18 cellular contexts compared by ENCODE assay signal in genomic region chr3:108897883-108898282, GRCh38. TPM values are rescaled to one million over a fixed set of nuclear protein-coding genes. Genes with fewer than 3 reads are reported as not detected.
DNase-seq lines count a peak whose midpoint lies in the region; ATAC-seq and TF ChIP-seq lines count a peak whose summit lies in the region.
"Had no signal": no experiment of that assay in that cellular context is flagged by ENCODE, and none has a peak within 500 bp of the region (broad histone marks: within the 10 kb centered on the region; RNA-seq: fewer than 3 reads in every experiment).

No MANE protein-coding gene starts in this region.

- no peak overlapping the region for H2AK5ac ChIP-seq in neuronal stem cell (ENCODE audit: low read depth, low read length)

- ATAC-seq in GM18502 (IDR thresholded peaks at IDR 0.05; ENCODE audit: poor library complexity, unreplicated experiment) (peak; percentile 84), GM19035 (IDR thresholded peaks at IDR 0.05; ENCODE audit: unreplicated experiment) (peak; percentile 64), HG02763 (IDR thresholded peaks at IDR 0.05; ENCODE audit: unreplicated experiment) (peak; percentile 58)
- peak; percentile 52 for ATAC-seq in activated CD8-positive, alpha-beta T cell treated with anti-CD3 and anti-CD28 coated beads for 36 hours
- ATAC-seq: mucosa of descending colon had no signal

- no CpG with 5 or more reads among the region's 3 CpGs for WGBS in neuronal stem cell (ENCODE audit: extremely low coverage in 2 of 2, insufficient read length in 2 of 2, insufficient replicate concordance in 1 of 2), 2 donors

- H3K14ac ChIP-seq in neuronal stem cell (ENCODE audit: low read length), result no peak overlapping the region

- no peak overlapping the region for H3K23ac ChIP-seq in neuronal stem cell (ENCODE audit: low read depth, low read length, poor library complexity)

- H3K4ac ChIP-seq in neuronal stem cell (ENCODE audit: low read length), result no peak overlapping the region

- H4K8ac ChIP-seq in neuronal stem cell (ENCODE audit: low read depth, low read length), result no peak overlapping the region

- intact Hi-C loops in activated CD8-positive, alpha-beta T cell treated with anti-CD3 and anti-CD28 coated beads for 36 hours (cut with micrococcal nuclease), result no loop called here
- intact Hi-C loops in ascending aorta (cut with DNase I), result no loop called here

- H3K9ac ChIP-seq in neuronal stem cell (ENCODE audit: low read depth, low read length, poor library complexity), result no peak overlapping the region
- H3K9ac ChIP-seq: BLaER1 had no signal

- H4K91ac ChIP-seq in neuronal stem cell (ENCODE audit: low read depth, low read length, poor library complexity), result no peak overlapping the region

- H3K4me1 ChIP-seq in neuronal stem cell (ENCODE audit: control insufficient read depth in 2 of 2, insufficient read depth in 1 of 2, low read depth in 1 of 2, low read length in 2 of 2) (no peaks in the 10 kb centered on the region), ascending aorta (no peaks in the 10 kb centered on the region)
- no peaks in the 10 kb centered on the region for H3K4me1 ChIP-seq in CD8-positive, alpha-beta memory T cell (ENCODE audit: insufficient read depth, low read length)
- H3K4me1 ChIP-seq: BLaER1 had no signal

- H2BK15ac ChIP-seq in neuronal stem cell (ENCODE audit: low read length), result no peak overlapping the region

- H3K27me3 ChIP-seq in neuronal stem cell (ENCODE audit: control insufficient read depth in 3 of 3, insufficient read depth in 3 of 3, low read depth in 1 of 3, low read length in 3 of 3) (no peaks in the 10 kb centered on the region), ascending aorta (no peaks in the 10 kb centered on the region)
- no peaks in the 10 kb centered on the region for H3K27me3 ChIP-seq in CD8-positive, alpha-beta memory T cell (ENCODE audit: insufficient read depth, low read length, poor library complexity, severe bottlenecking)
- H3K27me3 ChIP-seq: BLaER1 had no signal

- H2BK12ac ChIP-seq in neuronal stem cell (ENCODE audit: low read length), result no peak overlapping the region

- peaks cover 38% of the 10 kb centered on the region for H3K4me1 Mint-ChIP-seq in activated CD8-positive, alpha-beta T cell treated with anti-CD3 and anti-CD28 coated beads for 36 hours (ENCODE audit: low read depth)
- peaks cover 6 to 13% (median 11%) of the 10 kb centered on the region in 3 donors for H3K4me1 Mint-ChIP-seq in CD8-positive, alpha-beta memory T cell
- H3K4me1 Mint-ChIP-seq: endodermal cell had no signal

- no peak overlapping the region for H3K4me3 Mint-ChIP-seq in activated CD8-positive, alpha-beta T cell treated with anti-CD3 and anti-CD28 coated beads for 36 hours
- no peak overlapping the region for H3K4me3 Mint-ChIP-seq in CD8-positive, alpha-beta memory T cell
- H3K4me3 Mint-ChIP-seq: endodermal cell had no signal

- H3K18ac ChIP-seq in neuronal stem cell (ENCODE audit: low read length), result no peak overlapping the region

- no peak overlapping the region for H3K4me2 ChIP-seq in neuronal stem cell (ENCODE audit: insufficient read depth, low read length, poor library complexity, severe bottlenecking)
- H3K4me2 ChIP-seq: BLaER1 had no signal

- H3K9me3 ChIP-seq in neuronal stem cell (replicated peaks in 1 of 2; ENCODE audit: control insufficient read depth in 2 of 2, insufficient read depth in 1 of 2, low read depth in 1 of 2, low read length in 2 of 2) (no peaks in the 10 kb centered on the region), ascending aorta (no peaks in the 10 kb centered on the region)
- H3K9me3 ChIP-seq in CD8-positive, alpha-beta memory T cell (ENCODE audit: low read length), result no peaks in the 10 kb centered on the region
- H3K9me3 ChIP-seq: BLaER1, mucosa of descending colon had no signal

- H3K27ac ChIP-seq in neuronal stem cell (replicated peaks; ENCODE audit: low read length) (no peak overlapping the region), ascending aorta (no peak overlapping the region)
- H3K27ac ChIP-seq in CD8-positive, alpha-beta memory T cell (ENCODE audit: low read depth, low read length), result no peak overlapping the region
- H3K27ac ChIP-seq: BLaER1 had no signal

- no peak overlapping the region for H2BK120ac ChIP-seq in neuronal stem cell (ENCODE audit: low read depth, low read length)

- no peak overlapping the region for H3K4me3 ChIP-seq in neuronal stem cell (ENCODE audit: low read length in 2 of 2)
- no peak overlapping the region for H3K4me3 ChIP-seq in CD8-positive, alpha-beta memory T cell (ENCODE audit: low read length)
- no peak overlapping the region for H3K4me3 ChIP-seq in ascending aorta
- H3K4me3 ChIP-seq: BLaER1, mucosa of descending colon had no signal

- H3K36me3 Mint-ChIP-seq in activated CD8-positive, alpha-beta T cell treated with anti-CD3 and anti-CD28 coated beads for 36 hours (ENCODE audit: low read depth), result no peaks in the 10 kb centered on the region
- H3K36me3 Mint-ChIP-seq in CD8-positive, alpha-beta memory T cell, result peaks cover 0 to 5% (median 0%) of the 10 kb centered on the region in 3 donors

- CTCF ChIA-PET in activated CD8-positive, alpha-beta T cell treated with anti-CD3 and anti-CD28 coated beads for 36 hours (lab: Charles Lee), result interaction anchor here (0.8 to 2.0 kb wide), 4 partner anchors 17 to 113 kb away, joined by 3 to 19 read pairs (median 5); no protein-coding TSS in a partner anchor
- CTCF ChIA-PET in CD8-positive, alpha-beta memory T cell (lab: Charles Lee), result interaction anchor here (1.0 to 1.4 kb wide), 5 partner anchors 9 to 234 kb away, joined by 3 to 4 read pairs (median 3); no protein-coding TSS in a partner anchor

- H2BK5ac ChIP-seq in neuronal stem cell (ENCODE audit: low read length), result no peak overlapping the region

- H3K36me3 ChIP-seq in neuronal stem cell (replicated peaks in 1 of 2; ENCODE audit: control insufficient read depth in 2 of 2, insufficient read depth in 2 of 2, low read length in 2 of 2) (no peaks in the 10 kb centered on the region), ascending aorta (no peaks in the 10 kb centered on the region)
- no peaks in the 10 kb centered on the region for H3K36me3 ChIP-seq in CD8-positive, alpha-beta memory T cell (ENCODE audit: insufficient read depth, low read length)
- H3K36me3 ChIP-seq: BLaER1 had no signal

- no peak for DNase-seq in activated CD8-positive, alpha-beta T cell treated with anti-CD3 and anti-CD28 coated beads for 36 hours
- no peak for DNase-seq in stimulated activated CD4-positive, alpha-beta T cell treated with anti-CD3 and anti-CD28 coated beads, Interleukin-4, amount 100 ng/mL, for 24 hours
- DNase-seq in neuronal stem cell (ENCODE audit: low spot score), result no peak
- no peak for DNase-seq in CD8-positive, alpha-beta memory T cell
- DNase-seq in ascending aorta (ENCODE audit: low spot score in 2 of 2), result no peak
- DNase-seq: cerebellar nuclear complex; endodermal cell; hippocampal formation; IMR-90; mucosa of descending colon; NCI-H69; nucleus accumbens; stimulated activated CD4-positive, alpha-beta T cell treated with anti-CD3 and anti-CD28 coated beads, Interleukin-4, amount 100 ng/mL, for 1 hour; trophoblast cell had no signal

- POLR2A ChIA-PET in activated CD8-positive, alpha-beta T cell treated with anti-CD3 and anti-CD28 coated beads for 36 hours (lab: Charles Lee), result interaction anchor here (1.1 kb wide), 3 partner anchors 27 to 309 kb away, joined by 4 to 5 read pairs (median 5); partner anchors contain the start of genes CIP2A and DZIP3
- POLR2A ChIA-PET in CD8-positive, alpha-beta memory T cell (lab: Charles Lee), result no interaction called here

- H3K27ac Mint-ChIP-seq in activated CD8-positive, alpha-beta T cell treated with anti-CD3 and anti-CD28 coated beads for 36 hours, result peak overlapping the region; percentile 63
- peak overlapping the region in 1 of 8 donors; percentile 14 for H3K27ac Mint-ChIP-seq in CD8-positive, alpha-beta memory T cell
- H3K27ac Mint-ChIP-seq: endodermal cell had no signal

- no peaks in the 10 kb centered on the region for H3K79me1 ChIP-seq in neuronal stem cell (ENCODE audit: low read depth, low read length)

- no peaks in the 10 kb centered on the region for H3K27me3 Mint-ChIP-seq in activated CD8-positive, alpha-beta T cell treated with anti-CD3 and anti-CD28 coated beads for 36 hours
- H3K27me3 Mint-ChIP-seq in CD8-positive, alpha-beta memory T cell, result peaks cover 0 to 3% of the 10 kb centered on the region in 2 donors

- no peak for TF ChIP-seq CTCF in activated CD8-positive, alpha-beta T cell treated with anti-CD3 and anti-CD28 coated beads for 36 hours (IDR thresholded peaks at IDR 0.05)
- TF ChIP-seq CTCF in ascending aorta (IDR thresholded peaks at IDR 0.05), result no peak

- no peak overlapping the region for H2AFZ ChIP-seq in neuronal stem cell (ENCODE audit: low read length)

- no peaks in the 10 kb centered on the region for H3K9me3 Mint-ChIP-seq in activated CD8-positive, alpha-beta T cell treated with anti-CD3 and anti-CD28 coated beads for 36 hours
- no peaks in the 10 kb centered on the region for H3K9me3 Mint-ChIP-seq in CD8-positive, alpha-beta memory T cell
- H3K9me3 Mint-ChIP-seq: endodermal cell had no signal

RNA-seq across cellular contexts. Expression of gene GUCA1C, which starts 55.8 kb away (rescaled TPM):
- not detected for total RNA-seq in activated CD8-positive, alpha-beta T cell treated with anti-CD3 and anti-CD28 coated beads for 36 hours
- not detected for polyA plus RNA-seq in neuronal stem cell (2013, experiment 1 of 2)
- not detected for polyA plus RNA-seq in neuronal stem cell (2013, experiment 2 of 2)
- total RNA-seq in CD8-positive, alpha-beta memory T cell, result not detected
- not detected for polyA plus RNA-seq in CD8-positive, alpha-beta memory T cell
- total RNA-seq in ascending aorta, result not detected
- total RNA-seq: endodermal cell, IMR-90, mucosa of descending colon had no signal
- polyA plus RNA-seq: IMR-90 had no signal
